In genomic region chr18:35290070-35290735, GRCh38 we compare ENCODE assay signal across 8 cellular contexts. TPM values are rescaled to one million over a fixed set of nuclear protein-coding genes. Genes with fewer than 3 reads are reported as not detected.
DNase-seq lines count a peak whose midpoint lies in the region; ATAC-seq and TF ChIP-seq lines count a peak whose summit lies in the region.

Gene ZSCAN30 (minus strand): TSS chr18:35290229. CDS start chr18:35264352, 25,877 bp downstream.

- H3K4me2 ChIP-seq in PC-9, result peak within 1 kb of the TSS; percentile 89

- H3K9me3 Mint-ChIP-seq in activated T-cell treated with anti-CD3 and anti-CD28 coated beads, Interleukin-2, amount 50 U/mL, for 24 hours, result peaks cover 5% of the 10 kb centered on the region

- H3K4me3 Mint-ChIP-seq in activated T-cell treated with anti-CD3 and anti-CD28 coated beads, Interleukin-2, amount 50 U/mL, for 24 hours, result peak within 1 kb of the TSS; percentile 99

- H3K9me3 ChIP-seq in PC-9 (ENCODE audit: insufficient read depth, low read depth) (no peaks in the 10 kb centered on the region), esophagus (ENCODE audit: control insufficient read depth in 2 of 2, insufficient read depth in 1 of 2, low read depth in 1 of 2, low read length in 1 of 2) (no peaks in the 10 kb centered on the region), muscle layer of colon (ENCODE audit: low read length) (no peaks in the 10 kb centered on the region)

- POLR2A ChIA-PET in PC-9 (lab: Charles Lee; ENCODE audit: unreplicated experiment), result interaction anchor here (0.5 to 0.6 kb wide), 3 partner anchors 18 to 54 kb away, joined by 3 to 8 read pairs (median 6); partner anchors contain the start of gene ZNF24

- H2AFZ ChIP-seq in PC-9, result peak within 1 kb of the TSS; percentile 100

- no peaks in the 10 kb centered on the region for H4K20me1 ChIP-seq in PC-9 (ENCODE audit: insufficient read depth)

- ATAC-seq in GM21619 (IDR thresholded peaks at IDR 0.05; ENCODE audit: unreplicated experiment), result peak; percentile 93

- H3K36me3 Mint-ChIP-seq in activated T-cell treated with anti-CD3 and anti-CD28 coated beads, Interleukin-2, amount 50 U/mL, for 24 hours (ENCODE audit: low read depth), result peaks cover 71% of the 10 kb centered on the region

- peak within 1 kb of the TSS; percentile 98 for H3K9ac ChIP-seq in muscle layer of colon (ENCODE audit: low read length)

- 0% methylated on average over 41 of the region's 41 CpGs for WGBS in esophagus, 2 donors

- intact Hi-C loops in PC-9 (cut with micrococcal nuclease; ENCODE audit: unreplicated experiment), result loop anchor here (2.0 kb wide), 1 partner anchor 683 kb away; the partner anchor contains the start of gene RMP24

- DNase-seq in DMS153 (lab: John Stamatoyannopoulos, UW), result peak; percentile 88
- peak; percentile 92 for DNase-seq in Jurkat, Clone E6-1 (ENCODE audit: low read depth, low spot score)
- DNase-seq in PC-9, result peak; percentile 75 to 88
- peak; percentile 99 for DNase-seq in activated T-cell treated with anti-CD3 and anti-CD28 coated beads, Interleukin-2, amount 50 U/mL, for 24 hours
- peak; percentile 97 for DNase-seq in stimulated activated CD8-positive, alpha-beta memory T cell treated with anti-CD3 and anti-CD28 coated beads, Interleukin-7, amount 100 ng/mL, for 24 hours (ENCODE audit: low read depth)

- TF ChIP-seq CTCF in PC-9 (conservative IDR thresholded peaks at IDR 0.05), result no peak

- H3K36me3 ChIP-seq in PC-9 (ENCODE audit: low read depth) (no peaks in the 10 kb centered on the region), esophagus (ENCODE audit: control insufficient read depth in 2 of 2, insufficient read depth in 2 of 2, low read length in 1 of 2) (peaks cover 0 to 2% of the 10 kb centered on the region in 2 donors), muscle layer of colon (ENCODE audit: insufficient read depth, low read length) (peaks cover 3% of the 10 kb centered on the region)

- H3K4me1 ChIP-seq in PC-9 (replicated peaks; ENCODE audit: insufficient read depth), result peaks cover 3% of the 10 kb centered on the region; the same call in 1 of the 2 replicates
- peaks cover 0 to 3% of the 10 kb centered on the region in 2 donors for H3K4me1 ChIP-seq in esophagus (ENCODE audit: control insufficient read depth in 2 of 2, insufficient read depth in 2 of 2, low read length in 1 of 2)
- peaks cover 21% of the 10 kb centered on the region for H3K4me1 ChIP-seq in muscle layer of colon (ENCODE audit: insufficient read depth, low read length)

- H3K4me3 ChIP-seq in Jurkat, Clone E6-1 (ENCODE audit: low read length), result peak within 1 kb of the TSS; percentile 96
- H3K4me3 ChIP-seq in PC-9 (peak within 1 kb of the TSS; percentile 82), esophagus (ENCODE audit: low read depth in 1 of 2, low read length in 2 of 2) (peak within 1 kb of the TSS; percentile 75 to 96), muscle layer of colon (ENCODE audit: low read depth in 1 of 2, low read length in 2 of 2) (peak within 1 kb of the TSS; percentile 82 to 98)

- no TSS peak for BruUV-seq in PC-9 (replicated peaks; lab: Mats Ljungman, UMichigan)

- no peaks in the 10 kb centered on the region for H3K9me2 ChIP-seq in PC-9 (ENCODE audit: insufficient read depth)

- peak within 1 kb of the TSS; percentile 98 for H3K27ac Mint-ChIP-seq in activated T-cell treated with anti-CD3 and anti-CD28 coated beads, Interleukin-2, amount 50 U/mL, for 24 hours

- H3K27ac ChIP-seq in PC-9 (peak within 1 kb of the TSS; percentile 54), esophagus (ENCODE audit: low read depth in 2 of 2, low read length in 1 of 2) (peak within 1 kb of the TSS; percentile 76 to 93), muscle layer of colon (ENCODE audit: low read depth, low read length) (peak within 1 kb of the TSS; percentile 96)

- H3K27me3 ChIP-seq in PC-9 (ENCODE audit: insufficient read depth, low read depth) (no peaks in the 10 kb centered on the region), esophagus (ENCODE audit: control insufficient read depth in 1 of 2, insufficient read depth in 2 of 2, low read length in 2 of 2) (no peaks in the 10 kb centered on the region), muscle layer of colon (ENCODE audit: control insufficient read depth in 1 of 2, insufficient read depth in 2 of 2, low read length in 2 of 2) (no peaks in the 10 kb centered on the region)

- H3K79me2 ChIP-seq in PC-9 (ENCODE audit: low read depth), result peaks cover 25% of the 10 kb centered on the region

- no peaks in the 10 kb centered on the region for H3K27me3 Mint-ChIP-seq in activated T-cell treated with anti-CD3 and anti-CD28 coated beads, Interleukin-2, amount 50 U/mL, for 24 hours

- CTCF ChIA-PET in PC-9 (lab: Charles Lee), result no interaction called here

- H3F3A ChIP-seq in PC-9 (ENCODE audit: insufficient read depth, low read depth), result no peaks in the 10 kb centered on the region

- H3K4me1 Mint-ChIP-seq in activated T-cell treated with anti-CD3 and anti-CD28 coated beads, Interleukin-2, amount 50 U/mL, for 24 hours (ENCODE audit: low read depth), result peaks cover 64% of the 10 kb centered on the region

RNA-seq across cellular contexts. Expression of gene ZSCAN30, which starts in this region (rescaled TPM):
- polyA plus RNA-seq in Jurkat, Clone E6-1 (2012; ENCODE audit: insufficient read depth, insufficient read length), result 8.1 TPM
- 16.9 and 18.5 TPM in 2 replicates for total RNA-seq in PC-9 (2021)
- polyA plus RNA-seq in esophagus, result 1 to 10 TPM; 3.5 to 8.0 TPM

Comparison
In these comparisons a context has a peak if more than half of its experiments do, and no peak if none do; other contexts are left out.
1. Peak in every context shown above with its lines: DNase-seq, ATAC-seq, H3K4me3 ChIP-seq and H3K27ac ChIP-seq.